In genomic region chr11:75433443-75433842, GRCh38 we compare ENCODE assay signal across 15 cellular contexts. TPM values are rescaled to one million over a fixed set of nuclear protein-coding genes. Genes with fewer than 3 reads are reported as not detected.
DNase-seq lines count a peak whose midpoint lies in the region; ATAC-seq and TF ChIP-seq lines count a peak whose summit lies in the region.
"Had no signal": no experiment of that assay in that cellular context is flagged by ENCODE, and none has a peak within 500 bp of the region (broad histone marks: within the 10 kb centered on the region; RNA-seq: fewer than 3 reads in every experiment).

No MANE protein-coding gene starts in this region.

- H3K27me3 Mint-ChIP-seq in GM23338 (ENCODE audit: insufficient read depth, low read depth, poor library complexity) (peaks cover 54% of the 10 kb centered on the region), T-helper 17 cell (peaks cover 23% of the 10 kb centered on the region), glutamatergic neuron (ENCODE audit: unreplicated experiment) (peaks cover 41% of the 10 kb centered on the region), progenitor cell of endocrine pancreas (peaks cover 56% of the 10 kb centered on the region)

- H3K36me3 ChIP-seq in GM23338 (ENCODE audit: insufficient read depth): no peaks in the 10 kb centered on the region

- peak overlapping the region; percentile 69; the same call in 1 of the 2 replicates for H2AFZ ChIP-seq in GM23338
- H2AFZ ChIP-seq: PC-9 had no signal

- no peak overlapping the region; the same call in 1 of the 2 replicates for H3K4me3 ChIP-seq in GM23338
- H3K4me3 ChIP-seq: BLaER1 treated with 17β-estradiol and CSF1 and Interleukin-3, amounts not matched to agents 10 nM and 100 nM; PC-9 had no signal

- H3K27ac ChIP-seq in GM23338 (ENCODE audit: low read depth): no peak overlapping the region
- H3K27ac ChIP-seq: BLaER1 treated with 17β-estradiol and CSF1 and Interleukin-3, amounts not matched to agents 10 nM and 100 nM; PC-9; RWPE1 had no signal

- H4K20me1 ChIP-seq in GM23338 (replicated peaks; ENCODE audit: insufficient read depth): no peaks in the 10 kb centered on the region; the same call in 1 of the 2 replicates

- peaks cover 10% of the 10 kb centered on the region for H3K4me1 ChIP-seq in GM23338 (ENCODE audit: insufficient read depth)

- TF ChIP-seq CTCF in GM23338 (conservative IDR thresholded peaks at IDR 0.05; ENCODE audit: low read depth in 2 of 2) (no peak), glutamatergic neuron (IDR thresholded peaks at IDR 0.05; ENCODE audit: partially characterized antibody, unreplicated experiment) (no peak), progenitor cell of endocrine pancreas (IDR thresholded peaks at IDR 0.05; ENCODE audit: unreplicated experiment) (no peak)

- H3K4me1 Mint-ChIP-seq in GM23338 (peaks cover 33% of the 10 kb centered on the region), T-helper 17 cell (peaks cover 17% of the 10 kb centered on the region), glutamatergic neuron (ENCODE audit: low read depth, unreplicated experiment) (peaks cover 13% of the 10 kb centered on the region), progenitor cell of endocrine pancreas (ENCODE audit: low read depth) (peaks cover 2% of the 10 kb centered on the region)

- peak overlapping the region; percentile 71; the same call in 1 of the 2 replicates for H3K4me2 ChIP-seq in GM23338
- H3K4me2 ChIP-seq: BLaER1 treated with 17β-estradiol and CSF1 and Interleukin-3, amounts not matched to agents 10 nM and 100 nM; PC-9 had no signal

- H3K27me3 ChIP-seq in GM23338 (ENCODE audit: insufficient read depth): peaks cover 51% of the 10 kb centered on the region

- no peaks in the 10 kb centered on the region for H3K79me2 ChIP-seq in GM23338 (replicated peaks; ENCODE audit: insufficient read depth)

- H3K9me3 Mint-ChIP-seq in GM23338 (peaks cover 14% of the 10 kb centered on the region), glutamatergic neuron (ENCODE audit: unreplicated experiment) (peaks cover 30% of the 10 kb centered on the region), progenitor cell of endocrine pancreas (ENCODE audit: low read depth) (peaks cover 9% of the 10 kb centered on the region)

- H3K36me3 Mint-ChIP-seq in GM23338 (ENCODE audit: low read depth) (peaks cover 13% of the 10 kb centered on the region), T-helper 17 cell (ENCODE audit: low read depth) (peaks cover 2% of the 10 kb centered on the region), glutamatergic neuron (ENCODE audit: unreplicated experiment) (peaks cover 16% of the 10 kb centered on the region), progenitor cell of endocrine pancreas (ENCODE audit: insufficient read depth) (peaks cover 4% of the 10 kb centered on the region)

- H3F3A ChIP-seq in GM23338 (replicated peaks; ENCODE audit: low read depth): peaks cover 6% of the 10 kb centered on the region; the same call in 1 of the 2 replicates

- H3K27ac Mint-ChIP-seq in GM23338 (no peak overlapping the region), T-helper 17 cell (peak overlapping the region; percentile 32), glutamatergic neuron (ENCODE audit: unreplicated experiment) (peak overlapping the region; percentile 84), progenitor cell of endocrine pancreas (peak overlapping the region; percentile 87)
- H3K27ac Mint-ChIP-seq: HFFc6 had no signal

- ATAC-seq in GM23338: no peak
- no peak for ATAC-seq in T-helper 17 cell

- no peaks in the 10 kb centered on the region for H3K9me3 ChIP-seq in T-helper 17 cell (ENCODE audit: control insufficient read depth, low read length, poor library complexity, severe bottlenecking)

- no peaks in the 10 kb centered on the region for H3K9me2 ChIP-seq in GM23338 (ENCODE audit: insufficient read depth)

- H3K4me3 Mint-ChIP-seq in GM23338 (peak overlapping the region; percentile 45; the same call in 2 of the 3 replicates), T-helper 17 cell (no peak overlapping the region), glutamatergic neuron (ENCODE audit: unreplicated experiment) (peak overlapping the region; percentile 58), progenitor cell of endocrine pancreas (ENCODE audit: low read depth) (no peak overlapping the region)
- H3K4me3 Mint-ChIP-seq: HFFc6 had no signal

- DNase-seq in GM23338 (ENCODE audit: low spot score): no peak
- no peak for DNase-seq in T-helper 17 cell
- no peak for DNase-seq in glutamatergic neuron
- no peak for DNase-seq in progenitor cell of endocrine pancreas (ENCODE audit: low spot score, unreplicated experiment)
- no peak for DNase-seq in NCI-H2227 (lab: John Stamatoyannopoulos, UW; ENCODE audit: unreplicated experiment)
- no peak for DNase-seq in pons (ENCODE audit: low spot score)
- DNase-seq in NCI-H82 treated with DMSO at 0.1 percent for 48 hours (lab: John Stamatoyannopoulos, UW; ENCODE audit: unreplicated experiment): no peak
- DNase-seq in activated effector memory CD4-positive, alpha-beta T cell treated with Interleukin-2 at 50 U/mL for 16 hours: no peak
- DNase-seq: HFFc6, NCI-H1417 treated with DMSO at 0.1 percent for 48 hours, NCI-H187 treated with DMSO at 0.1 percent for 48 hours, NCI-H524 treated with DMSO at 0.1 percent for 48 hours, PC-9 had no signal

TF ChIP-seq in GM23338, 12 proteins besides CTCF, POLR2A, EP300 and RAD21:
- TF ChIP-seq STAT1 (IDR thresholded peaks at IDR 0.05; ENCODE audit: unreplicated experiment) (no peak), ZNF114 (CRISPR knock-in tag; IDR thresholded peaks at IDR 0.05) (no peak), CREB1 (CRISPR knock-in tag; IDR thresholded peaks at IDR 0.05; ENCODE audit: low read depth) (no peak), POLR2AphosphoS5 (IDR thresholded peaks at IDR 0.05; ENCODE audit: low read depth) (no peak), JUNB (IDR thresholded peaks at IDR 0.05; ENCODE audit: unreplicated experiment) (no peak)

RNA-seq across cellular contexts. Expression of gene KLHL35, which starts 0.4 kb away (rescaled TPM):
- total RNA-seq in GM23338 (2014; rRNA removed; shearing (Covaris generic)): 0.28 and 1.1 TPM in 2 replicates
- polyA plus RNA-seq in GM23338 (2016; fragmentation: Nextera tagmentation; extraction: Ambion mirVana): 0.10 TPM in 1 of 2 replicates, not detected in the other
- total RNA-seq in T-helper 17 cell: 1 to 10 TPM; 1.3 to 3.1 TPM
- 41.4 TPM for total RNA-seq in glutamatergic neuron (ENCODE audit: unreplicated experiment)
- total RNA-seq in progenitor cell of endocrine pancreas: 0.55 and 1.2 TPM in 2 replicates
- total RNA-seq: HFFc6 had no signal

RNA-seq across cellular contexts. Expression of gene RPS3, which starts 34.1 kb away (rescaled TPM):
- total RNA-seq in GM23338 (2014; rRNA removed; shearing (Covaris generic)): 1,200 and 1,745 TPM in 2 replicates
- 2,793 and 2,848 TPM in 2 replicates for polyA plus RNA-seq in GM23338 (2016; fragmentation: Nextera tagmentation; extraction: Ambion mirVana)
- total RNA-seq in T-helper 17 cell: 1,000 to 10,000 TPM; 4,448 to 4,546 TPM
- total RNA-seq in glutamatergic neuron (ENCODE audit: unreplicated experiment): 1,391 TPM
- total RNA-seq in progenitor cell of endocrine pancreas: 2,637 and 2,682 TPM in 2 replicates

Comparison
In these comparisons a context has a peak if more than half of its experiments do, and no peak if none do; other contexts are left out.
1. H3K4me3 Mint-ChIP-seq: peak in GM23338 (single experiment) and glutamatergic neuron (single experiment); none in T-helper 17 cell (single experiment) and progenitor cell of endocrine pancreas (single experiment).
2. RNA of gene KLHL35, which starts 0.4 kb away (total RNA-seq): 41.4 TPM in glutamatergic neuron (single experiment); 1.3 to 3.1 TPM in T-helper 17 cell, 0.55 to 1.2 TPM in progenitor cell of endocrine pancreas and 0.28 to 1.1 TPM in GM23338; every median in the first group is over 10 times any median in the second.